In genomic region chr4:24862073-24862751, GRCh38 we compare ENCODE assay signal across 22 cellular contexts. TPM values are rescaled to one million over a fixed set of nuclear protein-coding genes. Genes with fewer than 3 reads are reported as not detected.
A peak's percentile ranks its signal among the peaks of the same experiment; 100 is the strongest.
DNase-seq lines count a peak whose midpoint lies in the region; ATAC-seq and TF ChIP-seq lines count a peak whose summit lies in the region.
"Had no signal": no experiment of that assay in that cellular context is flagged by ENCODE, and none has a peak within 500 bp of the region (broad histone marks: within the 10 kb centered on the region; RNA-seq: fewer than 3 reads in every experiment).

No MANE protein-coding gene starts in this region.

- DNase-seq in thyroid gland (peak; percentile 23 to 46), GM03348 (ENCODE audit: low spot score) (no peak), NCI-H446 treated with DMSO at 0.1 percent for 48 hours (lab: John Stamatoyannopoulos, UW) (no peak), DMS153 treated with DMSO at 0.1 percent for 48 hours (lab: John Stamatoyannopoulos, UW; ENCODE audit: unreplicated experiment) (no peak)
- DNase-seq: activated CD4-positive, alpha-beta T cell treated with anti-CD3 and anti-CD28 coated beads for 1 hour; activated T-cell treated with anti-CD3 and anti-CD28 coated beads, Interleukin-2, amount 50 U/mL, for 72 hours; CD4-positive, alpha-beta memory T cell; cerebellar nuclear complex; DMS79; effector CD8-positive, alpha-beta T cell; HFFc6; kidney glomerular epithelial cell; MG63; NCI-H2171 treated with DMSO at 0.1 percent for 48 hours; SHP77; SW 1271; upper lobe of left lung had no signal

- no peaks in the 10 kb centered on the region for H3K9me3 ChIP-seq in thyroid gland
- H3K9me3 ChIP-seq: MG63 had no signal

- H3K4me3 ChIP-seq in thyroid gland (replicated peaks in 1 of 3) = no peak overlapping the region
- H3K4me3 ChIP-seq: esophagus muscularis mucosa, MG63, upper lobe of left lung had no signal

- TF ChIP-seq CTCF in thyroid gland (IDR thresholded peaks at IDR 0.05) = peak in 1 of 6 experiments; percentile 8

- H3K27ac ChIP-seq in thyroid gland = peak overlapping the region; percentile 47 to 57 (median 55)
- H3K27ac ChIP-seq: esophagus muscularis mucosa, upper lobe of left lung had no signal

- peaks cover 11 to 46% of the 10 kb centered on the region in 2 donors for H3K4me1 ChIP-seq in thyroid gland

- H3K27me3 ChIP-seq in thyroid gland = no peaks in the 10 kb centered on the region
- H3K27me3 ChIP-seq: esophagus muscularis mucosa, MG63, upper lobe of left lung had no signal

- no peaks in the 10 kb centered on the region for H3K36me3 ChIP-seq in thyroid gland
- H3K36me3 ChIP-seq: MG63 had no signal

- 44 to 57% methylated on average over 8 of the region's 8 CpGs for WGBS in thyroid gland, 2 donors

- intact Hi-C loops in thyroid gland (cut with DNase I) = no loop called here

- ATAC-seq in GM18858 (IDR thresholded peaks at IDR 0.05; ENCODE audit: unreplicated experiment) = peak; percentile 44
- ATAC-seq in HG02759 (IDR thresholded peaks at IDR 0.05; ENCODE audit: unreplicated experiment) = peak; percentile 61
- peak; percentile 80 for ATAC-seq in HG03469 (IDR thresholded peaks at IDR 0.05; ENCODE audit: unreplicated experiment)
- ATAC-seq: activated T-cell treated with anti-CD3 and anti-CD28 coated beads, Interleukin-2, amount 50 U/mL, for 72 hours had no signal

- no peak for TF ChIP-seq POLR2A in thyroid gland (IDR thresholded peaks at IDR 0.05)

RNA-seq across cellular contexts. Expression of gene CCDC149, which starts 50.6 kb away (rescaled TPM):
- total RNA-seq in thyroid gland = 10 to 100 TPM; 19.3 to 29.2 (median 21.8) TPM
- total RNA-seq: activated CD8-positive, alpha-beta memory T cell treated with anti-CD3 and anti-CD28 coated beads for 36 hours had no signal

Comparison
In these comparisons a context has a peak if more than half of its experiments do, and no peak if none do; other contexts are left out.
1. DNase-seq: peak in thyroid gland (2 of 2); none in GM03348 (single experiment), NCI-H446 treated with DMSO at 0.1 percent for 48 hours (single experiment) and DMS153 treated with DMSO at 0.1 percent for 48 hours (single experiment).
2. Peak in every context shown above with its lines, with median percentiles within 50 percentile points of each other: ATAC-seq.